Comparison of ENCODE assay signal across 14 cellular contexts in genomic region chr5:143582869-143583268, GRCh38.
A peak's percentile ranks its signal among the peaks of the same experiment; 100 is the strongest.
DNase-seq lines count a peak whose midpoint lies in the region; ATAC-seq, FAIRE-seq and TF ChIP-seq lines count a peak whose summit lies in the region.
"Had no signal": no experiment of that assay in that cellular context is flagged by ENCODE, and none has a peak within 500 bp of the region (broad histone marks: within the 10 kb centered on the region; RNA-seq: fewer than 3 reads in every experiment).

No MANE protein-coding gene starts in this region.

- in situ Hi-C loops in K562 (cut with MboI) (no loop called here), GM13977 (cut with MboI; ENCODE audit: low pct_unique_long_range_greater_than_20kb, low sequenced_read_pairs, unreplicated experiment) (no loop called here)

- no peak overlapping the region for H3K4me3 ChIP-seq in A549
- H3K4me3 ChIP-seq in MM.1S (ENCODE audit: low read length): peak overlapping the region; percentile 37
- H3K4me3 ChIP-seq in K562: no peak overlapping the region
- H3K4me3 ChIP-seq: HAP-1 had no signal

- 33% methylated on average over 5 of the region's 5 CpGs for WGBS in A549 (ENCODE audit: missing lambda C conversion rate)
- WGBS in K562 (ENCODE audit: insufficient coverage, low coverage, missing lambda C conversion rate): 38% methylated on average over 5 of the region's 5 CpGs

- H3K9ac ChIP-seq in MM.1S (ENCODE audit: low read length): peak overlapping the region; percentile 71
- no peak overlapping the region for H3K9ac ChIP-seq in K562 (ENCODE audit: insufficient read depth in 1 of 2, low read depth in 2 of 2, low read length in 2 of 2)

- no peaks in the 10 kb centered on the region for H3K79me2 ChIP-seq in MM.1S (ENCODE audit: low read length)
- H3K79me2 ChIP-seq in K562 (ENCODE audit: control insufficient read depth, insufficient read depth, low read length): no peaks in the 10 kb centered on the region

- H3K27me3 ChIP-seq in MM.1S (replicated peaks; ENCODE audit: insufficient read depth, low read length) (no peaks in the 10 kb centered on the region), K562 (ENCODE audit: control insufficient read depth in 2 of 2, insufficient read depth in 2 of 2, low read length in 2 of 2) (no peaks in the 10 kb centered on the region)

- TF ChIP-seq CTCF in A549 (IDR thresholded peaks at IDR 0.05): no peak
- no peak for TF ChIP-seq CTCF in MM.1S (IDR thresholded peaks at IDR 0.05; ENCODE audit: low read length)
- no peak for TF ChIP-seq CTCF in K562 (IDR thresholded peaks at IDR 0.05 in 2 of 3, conservative IDR thresholded peaks at IDR 0.05 in 1 of 3; ENCODE audit: insufficient read depth in 2 of 3, low read depth in 1 of 3, low read length in 3 of 3)
- no peak for TF ChIP-seq CTCF in GM13977 (IDR thresholded peaks at IDR 0.05; ENCODE audit: extremely low read depth, insufficient read depth, missing control alignments)

- TF ChIP-seq EP300 in A549 (IDR thresholded peaks at IDR 0.05) (no peak), K562 (IDR thresholded peaks at IDR 0.05; ENCODE audit: low read length) (no peak)

- H3K36me3 ChIP-seq in MM.1S (replicated peaks; ENCODE audit: insufficient read depth, low read length) (no peaks in the 10 kb centered on the region), K562 (ENCODE audit: control insufficient read depth, insufficient read depth, low read length) (no peaks in the 10 kb centered on the region)
- H3K36me3 ChIP-seq: HAP-1 had no signal

- H3K4me2 ChIP-seq in A549 (peak overlapping the region; percentile 37), MM.1S (ENCODE audit: low read depth, low read length) (peak overlapping the region; percentile 82), K562 (ENCODE audit: insufficient read depth, low read length) (no peak overlapping the region)

- POLR2A ChIA-PET in A549 (lab: Yijun Ruan, JAX) (interaction anchor here (0.5 to 1.3 kb wide), 2 partner anchors 11 to 167 kb away, joined by 3 to 4 read pairs; no protein-coding TSS in a partner anchor), K562 (lab: Yijun Ruan, JAX) (interaction anchor here (0.6 to 2.1 kb wide), 2 partner anchors 10 to 113 kb away, joined by 3 to 10 read pairs; no protein-coding TSS in a partner anchor)

- intact Hi-C loops in K562 (cut with micrococcal nuclease): loop anchor here (10.0 kb wide), 1 partner anchor 368 kb away; no protein-coding TSS in a partner anchor

- TF ChIP-seq POLR2A in A549 (IDR thresholded peaks at IDR 0.05; ENCODE audit: low read length): no peak
- no peak for TF ChIP-seq POLR2A in K562 (conservative IDR thresholded peaks at IDR 0.05)

- BruUV-seq in K562 (replicated peaks; lab: Mats Ljungman, UMichigan): no TSS peak

- peaks cover 33% of the 10 kb centered on the region; the same call in 2 of the 3 replicates for H3K4me1 ChIP-seq in A549
- peaks cover 41% of the 10 kb centered on the region for H3K4me1 ChIP-seq in MM.1S (ENCODE audit: low read length)
- peaks cover 0 to 33% of the 10 kb centered on the region in 2 experiments; a peak in 4 of 5 replicates for H3K4me1 ChIP-seq in K562 (replicated peaks in 1 of 2; ENCODE audit: control insufficient read depth in 2 of 2, insufficient read depth in 2 of 2, low read length in 2 of 2)
- H3K4me1 ChIP-seq: HAP-1 had no signal

- H3K9me1 ChIP-seq in K562 (ENCODE audit: control insufficient read depth, insufficient read depth, low read length): no peaks in the 10 kb centered on the region

- H4K20me1 ChIP-seq in MM.1S (ENCODE audit: insufficient read depth, low read length) (no peaks in the 10 kb centered on the region), K562 (replicated peaks; ENCODE audit: control insufficient read depth, insufficient read depth, low read length) (no peaks in the 10 kb centered on the region)

- H3K9me2 ChIP-seq in MM.1S (replicated peaks; ENCODE audit: insufficient read depth, low read length): no peaks in the 10 kb centered on the region

- TF ChIP-seq RAD21 in A549 (conservative IDR thresholded peaks at IDR 0.05 in 1 of 2, IDR thresholded peaks at IDR 0.05 in 1 of 2) (no peak), K562 (CRISPR knock-in tag; conservative IDR thresholded peaks at IDR 0.05 in 1 of 2, IDR thresholded peaks at IDR 0.05 in 1 of 2) (no peak)

- H3F3A ChIP-seq in MM.1S (ENCODE audit: insufficient read depth, low read length): peaks cover 26% of the 10 kb centered on the region

- H3K9me3 ChIP-seq in A549: no peaks in the 10 kb centered on the region
- no peaks in the 10 kb centered on the region for H3K9me3 ChIP-seq in MM.1S (replicated peaks; ENCODE audit: insufficient read depth, low read length)
- no peaks in the 10 kb centered on the region for H3K9me3 ChIP-seq in K562 (replicated peaks; ENCODE audit: control insufficient read depth, insufficient read depth, low read depth, low read length)
- H3K9me3 ChIP-seq: HAP-1 had no signal

- FAIRE-seq in A549 (lab: Jason Lieb, UNC) (no peak), K562 (lab: Jason Lieb, UNC) (no peak)

- peak overlapping the region; percentile 90 for H2AFZ ChIP-seq in MM.1S (ENCODE audit: low read length)
- peak overlapping the region; percentile 90 for H2AFZ ChIP-seq in K562 (ENCODE audit: low read depth, low read length)

- peak; percentile 37 to 58; a peak in 3 of 6 replicates for ATAC-seq in A549
- ATAC-seq in GM18517 (IDR thresholded peaks at IDR 0.05; ENCODE audit: unreplicated experiment): peak; percentile 75
- no peak for ATAC-seq in K562
- ATAC-seq: left cardiac atrium had no signal

- CTCF ChIA-PET in A549 (lab: Yijun Ruan, JAX) (interaction anchor here (0.9 to 1.8 kb wide), 3 partner anchors 9 to 243 kb away, joined by 3 to 5 read pairs (median 3); no protein-coding TSS in a partner anchor), K562 (lab: Yijun Ruan, JAX; ENCODE audit: low intra/inter-chr PET ratio) (no interaction called here)

- DNase-seq in A549 (ENCODE audit: low read depth in 1 of 2, low spot score in 1 of 2) (peak in 1 of 2 experiments; percentile 49), MM.1S (peak; percentile 87), K562 (ENCODE audit: extremely low read depth in 1 of 4, low spot score in 3 of 4) (peak in 1 of 4 experiments; percentile 7), GM13977 (ENCODE audit: low spot score) (no peak), C1 segment of cervical spinal cord (lab: John Stamatoyannopoulos, UW) (no peak), NCI-H187 treated with DMSO at 0.1 percent for 48 hours (lab: John Stamatoyannopoulos, UW) (no peak), NCI-H2196 (lab: John Stamatoyannopoulos, UW; ENCODE audit: unreplicated experiment) (no peak)
- DNase-seq: left cardiac atrium; NCI-H774; nucleus accumbens; stimulated activated CD4-positive, alpha-beta T cell treated with anti-CD3 and anti-CD28 coated beads, Interleukin-12 subunit alpha, Interleukin-12 subunit beta, amount 100 ng/mL, for 4 hours had no signal

- H3K27ac ChIP-seq in A549 (peak overlapping the region in 1 of 2 experiments; percentile 44; a peak in 3 of 6 replicates), MM.1S (ENCODE audit: low read length) (peak overlapping the region; percentile 86), K562 (ENCODE audit: extremely low read depth, low read depth, low read length) (no peak overlapping the region)
- H3K27ac ChIP-seq: C4-2B had no signal

TF ChIP-seq in A549, 52 proteins besides CTCF, POLR2A, EP300 and RAD21:
- peak; percentile 56; the same call in 1 of the 2 replicates for TF ChIP-seq USF2 (IDR thresholded peaks at IDR 0.05)
- no peak for TF ChIP-seq FOXS1 (CRISPR knock-in tag; IDR thresholded peaks at IDR 0.05)

TF ChIP-seq in K562, 482 proteins besides CTCF, POLR2A, EP300 and RAD21 (continues in another document):
- TF ChIP-seq ZNF592 (IDR thresholded peaks at IDR 0.05): 0 out of 2 replicates have a peak, but pooled peaks have one; percentile 9

Comparison
In these comparisons a context has a peak if more than half of its experiments do, and no peak if none do; other contexts are left out.
1. Of the 35 proteins assayed by ChIP-seq in both K562 and A549: peak only in K562: none; only in A549: USF2; in both: none; in neither: 34.